In the genomic region with DNA sequence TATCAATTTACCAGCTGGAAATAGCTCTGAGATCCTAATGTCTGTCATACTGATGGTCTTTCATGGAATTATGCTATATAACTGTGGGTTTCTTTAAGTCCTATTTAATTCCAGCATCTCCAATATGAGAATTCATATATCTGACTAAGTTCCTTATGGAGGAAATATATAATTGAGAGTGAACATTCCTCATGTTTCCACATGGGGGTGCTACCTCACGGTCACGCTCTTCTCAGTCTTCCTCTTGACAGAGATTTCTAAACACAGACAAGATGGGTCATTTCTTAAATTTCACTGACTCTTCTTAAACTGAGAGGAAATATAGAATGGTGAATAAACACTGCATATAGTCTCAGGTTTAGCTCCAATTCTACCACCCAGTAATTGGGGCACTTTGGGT, we compare ENCODE assay signal across 11 cellular contexts.
DNase-seq lines count a peak whose midpoint lies in the region; ATAC-seq, FAIRE-seq and TF ChIP-seq lines count a peak whose summit lies in the region.
"Had no signal": no experiment of that assay in that cellular context is flagged by ENCODE, and none has a peak within 500 bp of the region (broad histone marks: within the 10 kb centered on the region; RNA-seq: fewer than 3 reads in every experiment).

No MANE protein-coding gene starts in this region.

- no peak for ATAC-seq in GM19324 (IDR thresholded peaks at IDR 0.05; ENCODE audit: low FRiP score, unreplicated experiment)
- ATAC-seq in activated CD4-positive, CD25-positive, alpha-beta regulatory T cell treated with anti-CD3 and anti-CD28 coated beads, Interleukin-2, amount 50 U/mL, for 24 hours, result no peak
- ATAC-seq in naive thymus-derived CD8-positive, alpha-beta T cell, result no peak

- FAIRE-seq in GM18507 (lab: Jason Lieb, UNC), result peak; percentile 39

- H3K27me3 Mint-ChIP-seq in naive thymus-derived CD8-positive, alpha-beta T cell, result peaks cover 3 to 15% (median 7%) of the 10 kb centered on the region in 5 donors

- H3K4me3 Mint-ChIP-seq in naive thymus-derived CD8-positive, alpha-beta T cell, result no peak overlapping the region
- H3K4me3 Mint-ChIP-seq: activated naive CD8-positive, alpha-beta T cell treated with anti-CD3 and anti-CD28 coated beads, Interleukin-2, amount 10 ng/mL, durations not matched to agents 7 days and 5 days had no signal

- no peak overlapping the region for H3K4me3 ChIP-seq in AG04449 (ENCODE audit: low read depth, low read length)
- H3K4me3 ChIP-seq: SK-N-MC had no signal

- CTCF ChIA-PET in AG04449 (lab: Yijun Ruan, JAX), result interaction anchor here (0.8 to 2.5 kb wide), 4 partner anchors 11 to 79 kb away, joined by 3 to 9 read pairs (median 6); no protein-coding TSS in a partner anchor

- TF ChIP-seq POLR2A in erythroblast (IDR thresholded peaks at IDR 0.05; ENCODE audit: low read length), result no peak

- DNase-seq in AG04449 (ENCODE audit: low read depth, low spot score), result no peak
- no peak for DNase-seq in GM18507 (ENCODE audit: extremely low spot score, insufficient read length, low read depth)
- DNase-seq in erythroblast (lab: John Stamatoyannopoulos, UW), result peak; percentile 9 to 14
- no peak for DNase-seq in NCI-H1694 treated with DMSO at 0.1 percent for 48 hours (lab: John Stamatoyannopoulos, UW)
- DNase-seq in naive thymus-derived CD8-positive, alpha-beta T cell, result no peak
- DNase-seq: activated naive CD8-positive, alpha-beta T cell treated with anti-CD3 and anti-CD28 coated beads, Interleukin-2, amount 10 ng/mL, durations not matched to agents 7 days and 5 days; GF-D8 had no signal

- H3K27ac Mint-ChIP-seq in naive thymus-derived CD8-positive, alpha-beta T cell, result no peak overlapping the region
- H3K27ac Mint-ChIP-seq: activated naive CD8-positive, alpha-beta T cell treated with anti-CD3 and anti-CD28 coated beads, Interleukin-2, amount 10 ng/mL, durations not matched to agents 7 days and 5 days had no signal

- TF ChIP-seq CTCF in AG04449 (IDR thresholded peaks at IDR 0.05; ENCODE audit: insufficient read depth, low read length, missing control alignments), result peak; percentile 33
- TF ChIP-seq CTCF in LNCAP (IDR thresholded peaks at IDR 0.05), result peak; percentile 46

- POLR2A ChIA-PET in AG04449 (lab: Yijun Ruan, JAX), result no interaction called here
- POLR2A ChIA-PET in naive thymus-derived CD8-positive, alpha-beta T cell (lab: Charles Lee), result no interaction called here

- peaks cover 0 to 4% (median 0%) of the 10 kb centered on the region in 4 donors for H3K4me1 Mint-ChIP-seq in naive thymus-derived CD8-positive, alpha-beta T cell
- H3K4me1 Mint-ChIP-seq: activated naive CD8-positive, alpha-beta T cell treated with anti-CD3 and anti-CD28 coated beads, Interleukin-2, amount 10 ng/mL, durations not matched to agents 7 days and 5 days had no signal

- no peaks in the 10 kb centered on the region for H3K9me3 Mint-ChIP-seq in naive thymus-derived CD8-positive, alpha-beta T cell
- H3K9me3 Mint-ChIP-seq: activated naive CD8-positive, alpha-beta T cell treated with anti-CD3 and anti-CD28 coated beads, Interleukin-2, amount 10 ng/mL, durations not matched to agents 7 days and 5 days had no signal

- no peaks in the 10 kb centered on the region for H3K36me3 Mint-ChIP-seq in naive thymus-derived CD8-positive, alpha-beta T cell
- H3K36me3 Mint-ChIP-seq: activated naive CD8-positive, alpha-beta T cell treated with anti-CD3 and anti-CD28 coated beads, Interleukin-2, amount 10 ng/mL, durations not matched to agents 7 days and 5 days had no signal

Comparison
In these comparisons a context has a peak if more than half of its experiments do, and no peak if none do; other contexts are left out.
1. DNase-seq: peak in erythroblast (2 of 2); none in AG04449 (single experiment), GM18507 (single experiment), NCI-H1694 treated with DMSO at 0.1 percent for 48 hours (single experiment) and naive thymus-derived CD8-positive, alpha-beta T cell (0 of 10).